In the genomic region with DNA sequence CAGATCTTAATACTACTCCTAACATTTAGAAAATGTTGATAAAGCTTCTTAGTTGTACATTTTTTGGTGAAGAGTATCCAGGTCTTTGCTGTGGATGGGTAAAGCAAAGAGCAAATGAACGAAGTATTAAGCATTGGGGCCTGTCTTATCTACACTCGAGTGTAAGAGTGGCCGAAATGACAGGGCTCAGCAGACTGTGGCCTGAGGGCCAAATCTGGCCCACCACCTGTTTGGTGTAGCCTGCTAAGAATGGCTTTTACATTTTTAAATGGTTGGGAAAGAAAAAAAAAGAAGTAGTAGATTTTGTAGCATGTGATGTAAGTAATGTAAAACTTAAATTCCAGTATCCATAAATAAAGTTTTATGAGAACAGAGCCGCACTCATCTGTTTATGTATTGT, we compare ENCODE assay signal across 16 cellular contexts.
"Had no signal": no experiment of that assay in that cellular context is flagged by ENCODE, and none has a peak within 500 bp of the region (broad histone marks: within the 10 kb centered on the region; RNA-seq: fewer than 3 reads in every experiment).

No MANE protein-coding gene starts in this region.

- H3K4me3 Mint-ChIP-seq: activated T-cell treated with anti-CD3 and anti-CD28 coated beads, Interleukin-2, amount 50 U/mL, for 24 hours; neural progenitor cell; stimulated activated effector memory CD8-positive, alpha-beta T cell treated with anti-CD3 and anti-CD28 coated beads, Interleukin-12 subunit alpha, Interleukin-12 subunit beta, amount 100 ng/mL, for 72 hours; T-helper 2 cell treated with Interferon-gamma antibody and Interleukin-4, amounts not matched to agents 5 μg/mL and 100 μg/mL, for 36 hours had no signal

- H3K36me3 ChIP-seq: neural progenitor cell had no signal

- H3K4me3 ChIP-seq: neural progenitor cell, tibial artery, vagina had no signal

- H3K27ac ChIP-seq: foreskin keratinocyte, neural progenitor cell, parathyroid adenoma, tibial artery, vagina had no signal

- DNase-seq: activated gamma-delta T cell; activated T-cell treated with anti-CD3 and anti-CD28 coated beads, Interleukin-2, amount 50 U/mL, for 24 hours; anterior cingulate cortex; cortex of kidney; effector CD8-positive, alpha-beta T cell; foreskin keratinocyte; kidney glomerular epithelial cell; mesendoderm; stimulated activated CD4-positive, alpha-beta T cell treated with anti-CD3 and anti-CD28 coated beads, Interleukin-12 subunit alpha, Interleukin-12 subunit beta, amount 100 ng/mL, for 4 hours; stimulated activated CD4-positive, alpha-beta T cell treated with anti-CD3 and anti-CD28 coated beads, Interleukin-2, amount 100 ng/mL, for 24 hours; tibial artery had no signal

- H3K4me1 ChIP-seq: foreskin keratinocyte, parathyroid adenoma, tibial artery had no signal

- H3K27ac Mint-ChIP-seq: neural progenitor cell; T-helper 2 cell treated with Interferon-gamma antibody and Interleukin-4, amounts not matched to agents 5 μg/mL and 100 μg/mL, for 36 hours had no signal

- H3K27me3 ChIP-seq: foreskin keratinocyte, neural progenitor cell, tibial artery, vagina had no signal

- H3K9me3 Mint-ChIP-seq: activated T-cell treated with anti-CD3 and anti-CD28 coated beads, Interleukin-2, amount 50 U/mL, for 24 hours; neural progenitor cell; stimulated activated effector memory CD8-positive, alpha-beta T cell treated with anti-CD3 and anti-CD28 coated beads, Interleukin-12 subunit alpha, Interleukin-12 subunit beta, amount 100 ng/mL, for 72 hours; T-helper 2 cell treated with Interferon-gamma antibody and Interleukin-4, amounts not matched to agents 5 μg/mL and 100 μg/mL, for 36 hours had no signal

- H3K27me3 Mint-ChIP-seq: activated T-cell treated with anti-CD3 and anti-CD28 coated beads, Interleukin-2, amount 50 U/mL, for 24 hours had no signal

- H3K9me3 ChIP-seq: tibial artery, vagina had no signal

- ATAC-seq: foreskin keratinocyte; stimulated activated effector memory CD8-positive, alpha-beta T cell treated with anti-CD3 and anti-CD28 coated beads, Interleukin-12 subunit alpha, Interleukin-12 subunit beta, amount 100 ng/mL, for 72 hours had no signal
